1 cellular context compared by ENCODE assay signal in the genomic region with DNA sequence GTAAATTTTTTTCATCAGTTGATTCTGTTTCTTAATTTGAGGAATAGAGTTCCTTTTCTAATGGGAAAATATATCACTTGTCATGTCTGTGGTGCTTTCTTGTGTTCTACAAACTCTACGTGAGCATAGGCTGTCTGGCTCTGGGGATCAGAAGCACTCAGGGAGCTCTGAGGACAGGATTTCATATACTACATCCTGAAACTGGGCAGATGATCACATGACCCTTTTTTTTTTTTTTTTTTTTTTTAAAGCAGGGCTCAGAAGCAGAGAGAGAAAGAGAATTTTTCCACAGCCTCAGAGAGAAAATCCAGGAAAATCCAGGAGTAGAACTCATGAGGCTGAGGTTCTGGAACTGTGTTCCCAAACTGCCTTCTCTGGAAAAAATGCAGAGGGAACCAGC.
TF ChIP-seq lines count a peak whose summit lies in the region.

No MANE protein-coding gene starts in this region.

TF ChIP-seq in K562, 482 proteins besides CTCF, POLR2A, EP300 and RAD21:
- TF ChIP-seq, protein P1, sequence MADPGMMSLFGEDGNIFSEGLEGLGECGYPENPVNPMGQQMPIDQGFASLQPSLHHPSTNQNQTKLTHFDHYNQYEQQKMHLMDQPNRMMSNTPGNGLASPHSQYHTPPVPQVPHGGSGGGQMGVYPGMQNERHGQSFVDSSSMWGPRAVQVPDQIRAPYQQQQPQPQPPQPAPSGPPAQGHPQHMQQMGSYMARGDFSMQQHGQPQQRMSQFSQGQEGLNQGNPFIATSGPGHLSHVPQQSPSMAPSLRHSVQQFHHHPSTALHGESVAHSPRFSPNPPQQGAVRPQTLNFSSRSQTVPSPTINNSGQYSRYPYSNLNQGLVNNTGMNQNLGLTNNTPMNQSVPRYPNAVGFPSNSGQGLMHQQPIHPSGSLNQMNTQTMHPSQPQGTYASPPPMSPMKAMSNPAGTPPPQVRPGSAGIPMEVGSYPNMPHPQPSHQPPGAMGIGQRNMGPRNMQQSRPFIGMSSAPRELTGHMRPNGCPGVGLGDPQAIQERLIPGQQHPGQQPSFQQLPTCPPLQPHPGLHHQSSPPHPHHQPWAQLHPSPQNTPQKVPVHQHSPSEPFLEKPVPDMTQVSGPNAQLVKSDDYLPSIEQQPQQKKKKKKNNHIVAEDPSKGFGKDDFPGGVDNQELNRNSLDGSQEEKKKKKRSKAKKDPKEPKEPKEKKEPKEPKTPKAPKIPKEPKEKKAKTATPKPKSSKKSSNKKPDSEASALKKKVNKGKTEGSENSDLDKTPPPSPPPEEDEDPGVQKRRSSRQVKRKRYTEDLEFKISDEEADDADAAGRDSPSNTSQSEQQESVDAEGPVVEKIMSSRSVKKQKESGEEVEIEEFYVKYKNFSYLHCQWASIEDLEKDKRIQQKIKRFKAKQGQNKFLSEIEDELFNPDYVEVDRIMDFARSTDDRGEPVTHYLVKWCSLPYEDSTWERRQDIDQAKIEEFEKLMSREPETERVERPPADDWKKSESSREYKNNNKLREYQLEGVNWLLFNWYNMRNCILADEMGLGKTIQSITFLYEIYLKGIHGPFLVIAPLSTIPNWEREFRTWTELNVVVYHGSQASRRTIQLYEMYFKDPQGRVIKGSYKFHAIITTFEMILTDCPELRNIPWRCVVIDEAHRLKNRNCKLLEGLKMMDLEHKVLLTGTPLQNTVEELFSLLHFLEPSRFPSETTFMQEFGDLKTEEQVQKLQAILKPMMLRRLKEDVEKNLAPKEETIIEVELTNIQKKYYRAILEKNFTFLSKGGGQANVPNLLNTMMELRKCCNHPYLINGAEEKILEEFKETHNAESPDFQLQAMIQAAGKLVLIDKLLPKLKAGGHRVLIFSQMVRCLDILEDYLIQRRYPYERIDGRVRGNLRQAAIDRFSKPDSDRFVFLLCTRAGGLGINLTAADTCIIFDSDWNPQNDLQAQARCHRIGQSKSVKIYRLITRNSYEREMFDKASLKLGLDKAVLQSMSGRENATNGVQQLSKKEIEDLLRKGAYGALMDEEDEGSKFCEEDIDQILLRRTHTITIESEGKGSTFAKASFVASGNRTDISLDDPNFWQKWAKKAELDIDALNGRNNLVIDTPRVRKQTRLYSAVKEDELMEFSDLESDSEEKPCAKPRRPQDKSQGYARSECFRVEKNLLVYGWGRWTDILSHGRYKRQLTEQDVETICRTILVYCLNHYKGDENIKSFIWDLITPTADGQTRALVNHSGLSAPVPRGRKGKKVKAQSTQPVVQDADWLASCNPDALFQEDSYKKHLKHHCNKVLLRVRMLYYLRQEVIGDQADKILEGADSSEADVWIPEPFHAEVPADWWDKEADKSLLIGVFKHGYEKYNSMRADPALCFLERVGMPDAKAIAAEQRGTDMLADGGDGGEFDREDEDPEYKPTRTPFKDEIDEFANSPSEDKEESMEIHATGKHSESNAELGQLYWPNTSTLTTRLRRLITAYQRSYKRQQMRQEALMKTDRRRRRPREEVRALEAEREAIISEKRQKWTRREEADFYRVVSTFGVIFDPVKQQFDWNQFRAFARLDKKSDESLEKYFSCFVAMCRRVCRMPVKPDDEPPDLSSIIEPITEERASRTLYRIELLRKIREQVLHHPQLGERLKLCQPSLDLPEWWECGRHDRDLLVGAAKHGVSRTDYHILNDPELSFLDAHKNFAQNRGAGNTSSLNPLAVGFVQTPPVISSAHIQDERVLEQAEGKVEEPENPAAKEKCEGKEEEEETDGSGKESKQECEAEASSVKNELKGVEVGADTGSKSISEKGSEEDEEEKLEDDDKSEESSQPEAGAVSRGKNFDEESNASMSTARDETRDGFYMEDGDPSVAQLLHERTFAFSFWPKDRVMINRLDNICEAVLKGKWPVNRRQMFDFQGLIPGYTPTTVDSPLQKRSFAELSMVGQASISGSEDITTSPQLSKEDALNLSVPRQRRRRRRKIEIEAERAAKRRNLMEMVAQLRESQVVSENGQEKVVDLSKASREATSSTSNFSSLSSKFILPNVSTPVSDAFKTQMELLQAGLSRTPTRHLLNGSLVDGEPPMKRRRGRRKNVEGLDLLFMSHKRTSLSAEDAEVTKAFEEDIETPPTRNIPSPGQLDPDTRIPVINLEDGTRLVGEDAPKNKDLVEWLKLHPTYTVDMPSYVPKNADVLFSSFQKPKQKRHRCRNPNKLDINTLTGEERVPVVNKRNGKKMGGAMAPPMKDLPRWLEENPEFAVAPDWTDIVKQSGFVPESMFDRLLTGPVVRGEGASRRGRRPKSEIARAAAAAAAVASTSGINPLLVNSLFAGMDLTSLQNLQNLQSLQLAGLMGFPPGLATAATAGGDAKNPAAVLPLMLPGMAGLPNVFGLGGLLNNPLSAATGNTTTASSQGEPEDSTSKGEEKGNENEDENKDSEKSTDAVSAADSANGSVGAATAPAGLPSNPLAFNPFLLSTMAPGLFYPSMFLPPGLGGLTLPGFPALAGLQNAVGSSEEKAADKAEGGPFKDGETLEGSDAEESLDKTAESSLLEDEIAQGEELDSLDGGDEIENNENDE (IDR thresholded peaks at IDR 0.05; ENCODE audit: low read depth, low read length) = no peak
- TF ChIP-seq NFE2L1 (tag; IDR thresholded peaks at IDR 0.05; ENCODE audit: borderline replicate concordance, low read depth) = no peak
- TF ChIP-seq NONO (IDR thresholded peaks at IDR 0.05; ENCODE audit: low read depth in 2 of 2, low read length in 1 of 2) = no peak
- TF ChIP-seq, protein P2, sequence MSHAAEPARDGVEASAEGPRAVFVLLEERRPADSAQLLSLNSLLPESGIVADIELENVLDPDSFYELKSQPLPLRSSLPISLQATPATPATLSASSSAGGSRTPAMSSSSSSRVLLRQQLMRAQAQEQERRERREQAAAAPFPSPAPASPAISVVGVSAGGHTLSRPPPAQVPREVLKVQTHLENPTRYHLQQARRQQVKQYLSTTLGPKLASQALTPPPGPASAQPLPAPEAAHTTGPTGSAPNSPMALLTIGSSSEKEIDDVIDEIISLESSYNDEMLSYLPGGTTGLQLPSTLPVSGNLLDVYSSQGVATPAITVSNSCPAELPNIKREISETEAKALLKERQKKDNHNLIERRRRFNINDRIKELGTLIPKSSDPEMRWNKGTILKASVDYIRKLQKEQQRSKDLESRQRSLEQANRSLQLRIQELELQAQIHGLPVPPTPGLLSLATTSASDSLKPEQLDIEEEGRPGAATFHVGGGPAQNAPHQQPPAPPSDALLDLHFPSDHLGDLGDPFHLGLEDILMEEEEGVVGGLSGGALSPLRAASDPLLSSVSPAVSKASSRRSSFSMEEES (CRISPR knock-in tag; IDR thresholded peaks at IDR 0.05) = peak; percentile 38; the same call in 1 of the 2 replicates
